In genomic region chr9:70419546-70420266, GRCh38 we compare ENCODE assay signal across 1 cellular context.
TF ChIP-seq lines count a peak whose summit lies in the region.

No MANE protein-coding gene starts in this region.

TF ChIP-seq in HepG2, 621 proteins besides CTCF, POLR2A, EP300 and RAD21 (continued from another document and continues in another):
- TF ChIP-seq BRCA1 (CRISPR knock-in tag; IDR thresholded peaks at IDR 0.05) (no peak), GPBP1L1 (CRISPR knock-in tag; IDR thresholded peaks at IDR 0.05) (no peak), CHCHD3 (CRISPR knock-in tag; IDR thresholded peaks at IDR 0.05) (no peak), KAT7 (CRISPR knock-in tag; IDR thresholded peaks at IDR 0.05; ENCODE audit: borderline replicate concordance) (no peak), KDM4B (CRISPR knock-in tag; IDR thresholded peaks at IDR 0.05) (no peak; the same call in 1 of the 2 replicates), ARHGAP35 (CRISPR knock-in tag; IDR thresholded peaks at IDR 0.05; ENCODE audit: borderline replicate concordance) (no peak), ZNF780A (CRISPR knock-in tag; IDR thresholded peaks at IDR 0.05) (no peak), STAG1 (CRISPR knock-in tag; IDR thresholded peaks at IDR 0.05) (no peak), RAD51 (IDR thresholded peaks at IDR 0.05; ENCODE audit: borderline replicate concordance) (no peak), ZNF614 (CRISPR knock-in tag; IDR thresholded peaks at IDR 0.05; ENCODE audit: borderline replicate concordance) (no peak), ZBTB10 (CRISPR knock-in tag; IDR thresholded peaks at IDR 0.05; ENCODE audit: borderline replicate concordance) (peak; percentile 67; the same call in 1 of the 2 replicates), SMAD3 (CRISPR knock-in tag; IDR thresholded peaks at IDR 0.05) (no peak), ASH2L (IDR thresholded peaks at IDR 0.05; ENCODE audit: insufficient read length, low read depth, low read length) (peak; percentile 16), GFI1 (CRISPR knock-in tag; IDR thresholded peaks at IDR 0.05; ENCODE audit: borderline replicate concordance) (no peak; the same call in 1 of the 2 replicates), ZNF609 (CRISPR knock-in tag; IDR thresholded peaks at IDR 0.05; ENCODE audit: borderline replicate concordance) (no peak; the same call in 1 of the 2 replicates), ATF2 (CRISPR knock-in tag; IDR thresholded peaks at IDR 0.05) (0 out of 2 replicates have a peak, but pooled peaks have one; percentile 8), NFYC (CRISPR knock-in tag; IDR thresholded peaks at IDR 0.05) (no peak), XRCC5 (optimal IDR thresholded peaks at IDR 0.05; ENCODE audit: low read length) (no peak), PRPF4 (IDR thresholded peaks at IDR 0.05; ENCODE audit: low read depth, low read length, poor library complexity, severe bottlenecking) (peak; percentile 86), ZNF598 (CRISPR knock-in tag; IDR thresholded peaks at IDR 0.05; ENCODE audit: borderline replicate concordance) (no peak), GATAD2A (CRISPR knock-in tag; IDR thresholded peaks at IDR 0.05) (peak; percentile 47), ZBTB25 (CRISPR knock-in tag; IDR thresholded peaks at IDR 0.05) (peak; percentile 23; the same call in 1 of the 2 replicates), ZNF7 (CRISPR knock-in tag; IDR thresholded peaks at IDR 0.05) (no peak), HOXA9 (CRISPR knock-in tag; IDR thresholded peaks at IDR 0.05; ENCODE audit: borderline replicate concordance) (no peak), ZNF143 (CRISPR knock-in tag; IDR thresholded peaks at IDR 0.05) (no peak), JDP2 (CRISPR knock-in tag; IDR thresholded peaks at IDR 0.05; ENCODE audit: borderline replicate concordance) (no peak), ZKSCAN1 (IDR thresholded peaks at IDR 0.05; ENCODE audit: low read length) (no peak), STAT6 (CRISPR knock-in tag; IDR thresholded peaks at IDR 0.05; ENCODE audit: borderline replicate concordance) (no peak), PAXIP1 (CRISPR knock-in tag; conservative IDR thresholded peaks at IDR 0.05) (no peak; the same call in 1 of the 2 replicates), SATB2 (CRISPR knock-in tag; IDR thresholded peaks at IDR 0.05) (no peak), ZNF138 (CRISPR knock-in tag; IDR thresholded peaks at IDR 0.05; ENCODE audit: low read depth) (no peak), ZNF713 (CRISPR knock-in tag; IDR thresholded peaks at IDR 0.05) (no peak), IKZF5 (CRISPR knock-in tag; IDR thresholded peaks at IDR 0.05) (no peak), PRDM4 (CRISPR knock-in tag; IDR thresholded peaks at IDR 0.05; ENCODE audit: borderline replicate concordance) (no peak)
